ENCODE assay signal across 8 cellular contexts in the genomic region with DNA sequence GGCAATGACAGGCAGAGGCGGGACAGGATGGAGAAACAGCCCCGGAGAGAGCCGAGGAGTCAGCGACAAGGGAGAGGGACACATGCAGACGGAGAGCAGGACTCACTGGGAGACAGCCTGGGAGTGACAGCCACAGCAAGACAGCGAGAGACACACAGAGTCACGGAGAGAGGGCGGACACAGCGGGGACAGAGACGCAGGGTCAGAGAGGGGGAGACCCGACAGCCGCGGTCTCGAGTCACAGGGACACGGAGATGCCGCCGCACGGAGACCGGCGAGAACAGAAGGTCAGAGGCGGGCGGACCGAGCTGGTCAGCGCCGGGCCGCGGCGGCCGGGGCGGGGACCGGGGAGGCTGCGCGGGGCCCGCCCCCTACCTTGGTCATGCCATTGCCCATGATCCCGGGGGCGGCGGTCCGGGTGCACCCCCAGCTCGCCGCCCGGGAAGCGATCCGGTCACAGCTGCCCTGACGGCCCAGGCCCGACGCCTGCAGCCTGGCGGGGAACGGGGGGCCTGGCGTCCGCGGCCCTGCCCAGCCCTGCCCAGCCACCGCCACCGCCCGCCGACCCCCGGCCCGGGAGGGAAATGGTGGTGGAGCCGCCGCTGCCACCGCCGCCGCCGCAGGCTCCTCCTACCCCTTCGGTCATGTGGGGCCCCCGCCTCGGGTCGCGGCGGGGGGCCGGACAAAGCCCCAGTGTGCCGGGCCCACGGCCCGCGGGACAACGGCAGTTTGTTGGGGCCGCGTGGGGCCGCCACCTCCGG. TPM values are rescaled to one million over a fixed set of nuclear protein-coding genes. Genes with fewer than 3 reads are reported as not detected.
DNase-seq lines count a peak whose midpoint lies in the region; ATAC-seq and TF ChIP-seq lines count a peak whose summit lies in the region.

A gene with protein sequence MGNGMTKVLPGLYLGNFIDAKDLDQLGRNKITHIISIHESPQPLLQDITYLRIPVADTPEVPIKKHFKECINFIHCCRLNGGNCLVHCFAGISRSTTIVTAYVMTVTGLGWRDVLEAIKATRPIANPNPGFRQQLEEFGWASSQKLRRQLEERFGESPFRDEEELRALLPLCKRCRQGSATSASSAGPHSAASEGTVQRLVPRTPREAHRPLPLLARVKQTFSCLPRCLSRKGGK (minus strand): TSS at position 586 of the 761 bp plus-strand sequence. CDS start 190 bp downstream, at position 396.
TTLL9 (plus strand) TSS at position 693 of the 761 bp plus-strand sequence. CDS start 493 bp downstream, outside the sequence.

- H3K4me3 Mint-ChIP-seq in osteocyte (ENCODE audit: unreplicated experiment), result peak within 1 kb of the TSS; percentile 87

- TF ChIP-seq CTCF in HEK293 (tag by site-specific recombination; IDR thresholded peaks at IDR 0.05) (no peak), heart right ventricle (IDR thresholded peaks at IDR 0.05) (no peak), osteocyte (IDR thresholded peaks at IDR 0.05) (no peak)

- peak within 1 kb of the TSS; percentile 80 for H3K9ac ChIP-seq in BLaER1

- DNase-seq in activated naive CD4-positive, alpha-beta T cell treated with anti-CD3 and anti-CD28 coated beads, Interleukin-2, amount 50 U/mL, for 16 hours, result peak; percentile 24
- DNase-seq in heart right ventricle (peak; percentile 31 to 49), osteocyte (ENCODE audit: extremely low spot score, unreplicated experiment) (no peak), activated gamma-delta T cell (lab: John Stamatoyannopoulos, UW) (no peak)

- H3K9me3 ChIP-seq in BLaER1, result no peaks in the 10 kb centered on the region
- no peaks in the 10 kb centered on the region for H3K9me3 ChIP-seq in HEK293 (ENCODE audit: control insufficient read depth, insufficient read depth, low read depth, low read length)
- no peaks in the 10 kb centered on the region for H3K9me3 ChIP-seq in heart right ventricle

- peaks cover 17% of the 10 kb centered on the region for H3K4me1 Mint-ChIP-seq in osteocyte (ENCODE audit: unreplicated experiment)

- H3K27me3 Mint-ChIP-seq in osteocyte (ENCODE audit: unreplicated experiment), result peaks cover 43% of the 10 kb centered on the region

- peak within 1 kb of the TSS; percentile 79 for H3K4me3 ChIP-seq in BLaER1
- peak within 1 kb of the TSS; percentile 48 for H3K4me3 ChIP-seq in HEK293 (ENCODE audit: low read depth, low read length)
- H3K4me3 ChIP-seq in heart right ventricle, result peak within 1 kb of the TSS; percentile 42 to 86 (median 68)

- no peaks in the 10 kb centered on the region for H4K20me1 ChIP-seq in BLaER1

- WGBS in heart right ventricle, 2 donors, result 0 to 1% methylated on average over 66 to 79 of the region's 79 CpGs

- H3K4me1 ChIP-seq in BLaER1, result peaks cover 39% of the 10 kb centered on the region
- no peaks in the 10 kb centered on the region for H3K4me1 ChIP-seq in HEK293 (ENCODE audit: control insufficient read depth, insufficient read depth, low read length)
- H3K4me1 ChIP-seq in heart right ventricle, result peaks cover 3 to 21% (median 13%) of the 10 kb centered on the region in 9 donors

- H3K27ac Mint-ChIP-seq in osteocyte (ENCODE audit: unreplicated experiment), result peak within 1 kb of the TSS; percentile 91

- H3K36me3 ChIP-seq in BLaER1 (no peaks in the 10 kb centered on the region), HEK293 (ENCODE audit: control insufficient read depth in 2 of 2, insufficient read depth in 1 of 2, low read length in 2 of 2) (no peaks in the 10 kb centered on the region), heart right ventricle (no peaks in the 10 kb centered on the region)

- no peaks in the 10 kb centered on the region for H3K9me3 Mint-ChIP-seq in osteocyte (ENCODE audit: unreplicated experiment)

- POLR2A ChIA-PET in HEK293 (lab: Yijun Ruan, JAX), result no interaction called here

- peaks cover 42% of the 10 kb centered on the region for H3K27me3 ChIP-seq in BLaER1
- peaks cover 0 to 42% (median 0%) of the 10 kb centered on the region in 7 donors for H3K27me3 ChIP-seq in heart right ventricle

- peak within 1 kb of the TSS; percentile 93 for H3K4me2 ChIP-seq in BLaER1

- peak; percentile 81 to 88 (median 85) for ATAC-seq in heart right ventricle
- ATAC-seq in GM19455 (IDR thresholded peaks at IDR 0.05; ENCODE audit: unreplicated experiment), result no peak
- ATAC-seq in GM18505 (IDR thresholded peaks at IDR 0.05; ENCODE audit: unreplicated experiment), result no peak

- intact Hi-C loops in heart right ventricle (cut with DNase I), result no loop called here

- no peak for TF ChIP-seq POLR2A in GM18505 (IDR thresholded peaks at IDR 0.05; ENCODE audit: borderline replicate concordance, extremely low read depth, insufficient read depth, insufficient read length)

- CTCF ChIA-PET in HEK293 (lab: Yijun Ruan, JAX), result no interaction called here

- peak within 1 kb of the TSS; percentile 79 for H3K27ac ChIP-seq in BLaER1
- H3K27ac ChIP-seq in HEK293 (ENCODE audit: extremely low read depth, low read depth, low read length), result peak within 1 kb of the TSS; percentile 56; the same call in 1 of the 2 replicates
- peak within 1 kb of the TSS in 8 of 10 donors; percentile 30 to 82 (median 54) for H3K27ac ChIP-seq in heart right ventricle

- no peaks in the 10 kb centered on the region for H3K36me3 Mint-ChIP-seq in osteocyte (ENCODE audit: unreplicated experiment)

TF ChIP-seq in HEK293, 187 proteins besides CTCF, POLR2A, EP300 and RAD21 (continues in another document):
- TF ChIP-seq ZNF561 (tag by site-specific recombination; IDR thresholded peaks at IDR 0.05; ENCODE audit: borderline replicate concordance), result peak; percentile 55; the same call in 1 of the 2 replicates
- no peak for TF ChIP-seq ZNF292 (tag by site-specific recombination; IDR thresholded peaks at IDR 0.05; ENCODE audit: borderline replicate concordance, low read depth)
- TF ChIP-seq PRDM10 (tag by site-specific recombination; IDR thresholded peaks at IDR 0.05), result peak; percentile 78
- peak; percentile 72 for TF ChIP-seq ZBTB17 (tag by site-specific recombination; IDR thresholded peaks at IDR 0.05)
- TF ChIP-seq ZXDB (tag by site-specific recombination; IDR thresholded peaks at IDR 0.05), result no peak
- TF ChIP-seq, protein P1, sequence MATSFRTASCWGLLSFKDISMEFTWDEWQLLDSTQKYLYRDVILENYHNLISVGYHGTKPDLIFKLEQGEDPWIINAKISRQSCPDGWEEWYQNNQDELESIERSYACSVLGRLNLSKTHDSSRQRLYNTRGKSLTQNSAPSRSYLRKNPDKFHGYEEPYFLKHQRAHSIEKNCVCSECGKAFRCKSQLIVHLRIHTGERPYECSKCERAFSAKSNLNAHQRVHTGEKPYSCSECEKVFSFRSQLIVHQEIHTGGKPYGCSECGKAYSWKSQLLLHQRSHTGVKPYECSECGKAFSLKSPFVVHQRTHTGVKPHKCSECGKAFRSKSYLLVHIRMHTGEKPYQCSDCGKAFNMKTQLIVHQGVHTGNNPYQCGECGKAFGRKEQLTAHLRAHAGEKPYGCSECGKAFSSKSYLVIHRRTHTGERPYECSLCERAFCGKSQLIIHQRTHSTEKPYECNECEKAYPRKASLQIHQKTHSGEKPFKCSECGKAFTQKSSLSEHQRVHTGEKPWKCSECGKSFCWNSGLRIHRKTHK (tag by site-specific recombination; IDR thresholded peaks at IDR 0.05), result no peak
- no peak for TF ChIP-seq ZNF175 (tag by site-specific recombination; IDR thresholded peaks at IDR 0.05)
- no peak for TF ChIP-seq ZNF157 (tag by site-specific recombination; IDR thresholded peaks at IDR 0.05)
- peak; percentile 1; the same call in 1 of the 2 replicates for TF ChIP-seq ZNF335 (tag by site-specific recombination; conservative IDR thresholded peaks at IDR 0.05)

RNA-seq across cellular contexts. Expression of the first gene that starts in this region (rescaled TPM):
- 1 to 10 TPM; 1.7 to 7.2 (median 5.0) TPM for total RNA-seq in heart right ventricle
- 1 to 10 TPM in 1 of 2 donors, under 1 TPM in 1; 0.90 to 6.0 TPM for polyA plus RNA-seq in heart right ventricle
- total RNA-seq in osteocyte, result 2.1 and 3.2 TPM in 2 replicates

RNA-seq across cellular contexts. Expression of gene TTLL9, which starts in this region (rescaled TPM):
- total RNA-seq in heart right ventricle (under 1 TPM in 1 of 10 donors, not detected in 9; 0.15 TPM), osteocyte (0.18 and 0.24 TPM in 2 replicates)
- under 1 TPM; 0.03 to 0.07 TPM for polyA plus RNA-seq in heart right ventricle

Comparison
In these comparisons a context has a peak if more than half of its experiments do, and no peak if none do; other contexts are left out.
1. DNase-seq: peak in activated naive CD4-positive, alpha-beta T cell treated with anti-CD3 and anti-CD28 coated beads, Interleukin-2, amount 50 U/mL, for 16 hours (single experiment) and heart right ventricle (2 of 2); none in osteocyte (single experiment) and activated gamma-delta T cell (single experiment).
2. ATAC-seq: peak in heart right ventricle (8 of 8); none in GM19455 (single experiment) and GM18505 (single experiment).
3. Peak in every context shown above with its lines, with median percentiles within 50 percentile points of each other: H3K27ac ChIP-seq and H3K4me3 ChIP-seq.